8 cellular contexts compared by ENCODE assay signal in the genomic region with DNA sequence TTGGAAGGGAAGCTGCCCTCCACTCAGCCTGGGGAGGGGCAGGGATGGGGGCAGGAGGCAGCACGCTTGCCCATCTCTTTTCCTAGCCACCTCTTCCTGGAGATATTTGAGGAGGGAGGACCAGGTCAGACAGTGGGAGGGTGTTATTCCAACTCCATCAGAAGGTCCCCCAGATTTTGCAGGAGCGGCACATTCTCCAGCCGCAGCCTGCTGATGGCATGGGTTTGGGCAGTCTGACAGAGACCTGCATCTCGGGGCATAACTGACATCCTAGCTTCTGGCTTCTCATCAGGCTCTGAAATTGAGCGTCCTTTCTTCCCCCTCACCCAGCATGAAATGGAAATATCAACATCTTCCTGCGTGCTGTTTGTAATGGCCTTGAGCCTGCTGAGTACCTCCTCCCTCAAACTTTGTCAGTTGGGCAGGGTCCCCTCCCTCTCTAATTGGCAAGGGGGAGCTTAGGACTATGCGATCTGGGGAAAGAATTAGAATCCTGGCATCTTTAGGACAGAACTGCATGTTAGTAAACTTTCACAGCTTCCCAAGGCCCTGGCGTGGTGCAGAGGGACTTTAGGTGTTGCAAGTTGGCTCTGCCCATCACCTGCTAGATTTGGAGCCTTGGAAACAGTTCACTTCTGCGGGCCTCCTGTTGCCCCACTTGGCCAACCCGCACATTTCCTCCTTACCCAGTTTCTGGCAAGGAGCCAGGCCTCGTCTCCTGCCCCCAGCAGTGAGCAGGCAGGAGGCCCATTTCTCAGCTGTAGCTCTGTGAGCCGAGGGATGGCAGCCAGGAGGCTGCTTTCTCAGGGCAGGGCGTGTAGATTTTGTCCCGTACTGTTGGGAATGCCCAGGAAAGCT.
DNase-seq lines count a peak whose midpoint lies in the region; ATAC-seq and TF ChIP-seq lines count a peak whose summit lies in the region.

No MANE protein-coding gene starts in this region.

- H3K36me3 ChIP-seq in HAP-1 (replicated peaks), result peaks cover 15% of the 10 kb centered on the region

- peaks cover 53 to 91% of the 10 kb centered on the region in 2 donors for H3K4me1 Mint-ChIP-seq in stimulated activated naive B cell treated with anti-CD40 and anti-IgM and Interleukin-4, amounts not matched to agents 10 μg/mL and 1 μg/mL and 100 μg/mL, for 72 hours

- no peak overlapping the region for H3K4me3 Mint-ChIP-seq in stimulated activated naive B cell treated with anti-CD40 and anti-IgM and Interleukin-4, amounts not matched to agents 10 μg/mL and 1 μg/mL and 100 μg/mL, for 72 hours

- in situ Hi-C loops in HAP-1 (cut with MboI; ENCODE audit: low sequenced_read_pairs), result no loop called here

- no peaks in the 10 kb centered on the region for H3K9me3 ChIP-seq in HAP-1

- no peaks in the 10 kb centered on the region for H3K36me3 Mint-ChIP-seq in stimulated activated naive B cell treated with anti-CD40 and anti-IgM and Interleukin-4, amounts not matched to agents 10 μg/mL and 1 μg/mL and 100 μg/mL, for 72 hours

- peaks cover 0 to 4% of the 10 kb centered on the region in 2 donors for H3K27me3 Mint-ChIP-seq in stimulated activated naive B cell treated with anti-CD40 and anti-IgM and Interleukin-4, amounts not matched to agents 10 μg/mL and 1 μg/mL and 100 μg/mL, for 72 hours

- H3K27ac Mint-ChIP-seq in stimulated activated naive B cell treated with anti-CD40 and anti-IgM and Interleukin-4, amounts not matched to agents 10 μg/mL and 1 μg/mL and 100 μg/mL, for 72 hours, result peak overlapping the region; percentile 71

- DNase-seq in AG10803 (ENCODE audit: low read depth) (peak; percentile 35), HAP-1 (ENCODE audit: low spot score in 2 of 2) (peak in 1 of 2 experiments; percentile 57), SIG-M5 (lab: John Stamatoyannopoulos, UW) (peak; percentile 23), anterior cingulate cortex (lab: John Stamatoyannopoulos, UW) (peak in 54 of 58 donors; percentile 25 to 92 (median 70)), left kidney (ENCODE audit: low read depth, low spot score) (peak; percentile 66), 8988T (no peak)
- DNase-seq in stimulated activated naive B cell treated with anti-CD40 and anti-IgM and Interleukin-4, amounts not matched to agents 10 μg/mL and 1 μg/mL and 100 μg/mL, for 72 hours, result no peak

- no peaks in the 10 kb centered on the region for H3K27me3 ChIP-seq in HAP-1 (ENCODE audit: low read depth)

- no peak overlapping the region for H3K4me3 ChIP-seq in AG10803 (ENCODE audit: low read length)
- peak overlapping the region; percentile 76 for H3K4me3 ChIP-seq in HAP-1

- peak; percentile 36 to 45 for ATAC-seq in stimulated activated naive B cell treated with anti-CD40 and anti-IgM and Interleukin-4, amounts not matched to agents 10 μg/mL and 1 μg/mL and 100 μg/mL, for 72 hours (replicated peaks)
- ATAC-seq in GM21737 (IDR thresholded peaks at IDR 0.05; ENCODE audit: unreplicated experiment), result no peak

- H3K4me1 ChIP-seq in HAP-1, result peaks cover 56% of the 10 kb centered on the region

- H3K9me3 Mint-ChIP-seq in stimulated activated naive B cell treated with anti-CD40 and anti-IgM and Interleukin-4, amounts not matched to agents 10 μg/mL and 1 μg/mL and 100 μg/mL, for 72 hours, result no peaks in the 10 kb centered on the region

- TF ChIP-seq CTCF in AG10803 (conservative IDR thresholded peaks at IDR 0.05; ENCODE audit: low read length), result no peak; the same call in 1 of the 2 replicates

Comparison
In these comparisons a context has a peak if more than half of its experiments do, and no peak if none do; other contexts are left out.
1. DNase-seq: peak in AG10803 (single experiment), SIG-M5 (single experiment), anterior cingulate cortex (54 of 58) and left kidney (single experiment); none in stimulated activated naive B cell treated with anti-CD40 and anti-IgM and Interleukin-4, amounts not matched to agents 10 μg/mL and 1 μg/mL and 100 μg/mL, for 72 hours (single experiment) and 8988T (single experiment).